ENCODE assay signal across 18 cellular contexts in genomic region chr11:74084796-74085541, GRCh38.
DNase-seq lines count a peak whose midpoint lies in the region; ATAC-seq and TF ChIP-seq lines count a peak whose summit lies in the region.
"Had no signal": no experiment of that assay in that cellular context is flagged by ENCODE, and none has a peak within 500 bp of the region (broad histone marks: within the 10 kb centered on the region; RNA-seq: fewer than 3 reads in every experiment).

No MANE protein-coding gene starts in this region.

- H3K36me3 Mint-ChIP-seq in dendritic cell treated with granulocyte-macrophage colony-stimulating factor and Interleukin-4, amounts not matched to agents 40 ng/mL and 50 ng/mL, for 4 days (ENCODE audit: low read depth), result peaks cover 28% of the 10 kb centered on the region

- 94% methylated on average over 2 of the region's 2 CpGs for WGBS in right cardiac atrium

- TF ChIP-seq CTCF in osteoblast (IDR thresholded peaks at IDR 0.05; ENCODE audit: extremely low read depth, low read depth, low read length), result no peak

- H3K4me3 ChIP-seq in osteoblast (ENCODE audit: insufficient read depth, low read length), result no peak overlapping the region
- H3K4me3 ChIP-seq in right cardiac atrium (ENCODE audit: low read length), result no peak overlapping the region
- H3K4me3 ChIP-seq: BLaER1, colonic mucosa, lung, spleen had no signal

- peaks cover 21% of the 10 kb centered on the region for H3K4me1 Mint-ChIP-seq in dendritic cell treated with granulocyte-macrophage colony-stimulating factor and Interleukin-4, amounts not matched to agents 40 ng/mL and 50 ng/mL, for 4 days (ENCODE audit: low read depth)

- H3K27ac Mint-ChIP-seq in dendritic cell treated with granulocyte-macrophage colony-stimulating factor and Interleukin-4, amounts not matched to agents 40 ng/mL and 50 ng/mL, for 4 days, result peak overlapping the region; percentile 80

- H2AFZ ChIP-seq in osteoblast (ENCODE audit: low read length), result no peak overlapping the region

- peaks cover 7% of the 10 kb centered on the region for H3K36me3 ChIP-seq in osteoblast (ENCODE audit: insufficient read depth, low read length)

- intact Hi-C loops in dendritic cell treated with granulocyte-macrophage colony-stimulating factor and Interleukin-4, amounts not matched to agents 40 ng/mL and 50 ng/mL, for 4 days (cut with micrococcal nuclease), result no loop called here
- intact Hi-C loops in right cardiac atrium (cut with DNase I), result no loop called here
- intact Hi-C loops in posterior vena cava (cut with DNase I), result no loop called here

- no peak overlapping the region for H3K4me2 ChIP-seq in osteoblast (ENCODE audit: insufficient read depth, low read length)
- H3K4me2 ChIP-seq: BLaER1 had no signal

- ATAC-seq in GM18867 (IDR thresholded peaks at IDR 0.05; ENCODE audit: unreplicated experiment) (no peak), right cardiac atrium (no peak)
- ATAC-seq: HCT116 had no signal

- H3K27me3 Mint-ChIP-seq in dendritic cell treated with granulocyte-macrophage colony-stimulating factor and Interleukin-4, amounts not matched to agents 40 ng/mL and 50 ng/mL, for 4 days, result no peaks in the 10 kb centered on the region
- H3K27me3 Mint-ChIP-seq: naive thymus-derived CD4-positive, alpha-beta T cell had no signal

- no peaks in the 10 kb centered on the region for H4K20me1 ChIP-seq in osteoblast (ENCODE audit: insufficient read depth, low read length)
- H4K20me1 ChIP-seq: BLaER1 had no signal

- no peak overlapping the region for H3K27ac ChIP-seq in osteoblast (ENCODE audit: low read depth, low read length)
- no peak overlapping the region for H3K27ac ChIP-seq in right cardiac atrium (ENCODE audit: low read length)
- H3K27ac ChIP-seq: BLaER1, colonic mucosa had no signal

- no peaks in the 10 kb centered on the region for H3K9me3 Mint-ChIP-seq in dendritic cell treated with granulocyte-macrophage colony-stimulating factor and Interleukin-4, amounts not matched to agents 40 ng/mL and 50 ng/mL, for 4 days

- DNase-seq in EH (ENCODE audit: low read depth), result peak; percentile 59
- peak; percentile 1 for DNase-seq in MV-4-11 (lab: John Stamatoyannopoulos, UW)
- peak; percentile 39 for DNase-seq in osteoblast (ENCODE audit: insufficient read length, low spot score, missing footprints)
- no peak for DNase-seq in ureter (ENCODE audit: low spot score)
- no peak for DNase-seq in right cardiac atrium
- no peak for DNase-seq in posterior vena cava (ENCODE audit: low spot score)
- DNase-seq: activated gamma-delta T cell treated with Interleukin-2 at 50 U/mL for 16 hours; naive thymus-derived CD4-positive, alpha-beta T cell; NCI-H187 treated with DMSO at 0.1 percent for 48 hours; NCI-H446 treated with DMSO at 0.1 percent for 48 hours; SHP77 treated with DMSO at 0.1 percent for 48 hours; spleen had no signal

- no peak overlapping the region for H3K4me3 Mint-ChIP-seq in dendritic cell treated with granulocyte-macrophage colony-stimulating factor and Interleukin-4, amounts not matched to agents 40 ng/mL and 50 ng/mL, for 4 days
- H3K4me3 Mint-ChIP-seq: naive thymus-derived CD4-positive, alpha-beta T cell had no signal

- H3K27me3 ChIP-seq in osteoblast (ENCODE audit: insufficient read depth, low read length) (no peaks in the 10 kb centered on the region), right cardiac atrium (ENCODE audit: control insufficient read depth, insufficient read depth) (no peaks in the 10 kb centered on the region)
- H3K27me3 ChIP-seq: BLaER1, colonic mucosa, spleen had no signal

- no peaks in the 10 kb centered on the region for H3K79me2 ChIP-seq in osteoblast (ENCODE audit: insufficient read depth, low read length)

- H3K9me3 ChIP-seq in osteoblast (ENCODE audit: low read depth, low read length) (no peaks in the 10 kb centered on the region), right cardiac atrium (ENCODE audit: control insufficient read depth, low read length) (no peaks in the 10 kb centered on the region)
- H3K9me3 ChIP-seq: colonic mucosa, spleen had no signal

- H3K4me1 ChIP-seq in osteoblast (ENCODE audit: insufficient read depth, low read length) (no peaks in the 10 kb centered on the region), right cardiac atrium (ENCODE audit: control insufficient read depth, insufficient read depth, low read length) (no peaks in the 10 kb centered on the region)
- H3K4me1 ChIP-seq: BLaER1, colonic mucosa, spleen had no signal

Comparison
In these comparisons a context has a peak if more than half of its experiments do, and no peak if none do; other contexts are left out.
1. DNase-seq: peak in EH (single experiment), MV-4-11 (single experiment) and osteoblast (single experiment); none in ureter (single experiment), right cardiac atrium (0 of 3) and posterior vena cava (single experiment).